In the genomic region with DNA sequence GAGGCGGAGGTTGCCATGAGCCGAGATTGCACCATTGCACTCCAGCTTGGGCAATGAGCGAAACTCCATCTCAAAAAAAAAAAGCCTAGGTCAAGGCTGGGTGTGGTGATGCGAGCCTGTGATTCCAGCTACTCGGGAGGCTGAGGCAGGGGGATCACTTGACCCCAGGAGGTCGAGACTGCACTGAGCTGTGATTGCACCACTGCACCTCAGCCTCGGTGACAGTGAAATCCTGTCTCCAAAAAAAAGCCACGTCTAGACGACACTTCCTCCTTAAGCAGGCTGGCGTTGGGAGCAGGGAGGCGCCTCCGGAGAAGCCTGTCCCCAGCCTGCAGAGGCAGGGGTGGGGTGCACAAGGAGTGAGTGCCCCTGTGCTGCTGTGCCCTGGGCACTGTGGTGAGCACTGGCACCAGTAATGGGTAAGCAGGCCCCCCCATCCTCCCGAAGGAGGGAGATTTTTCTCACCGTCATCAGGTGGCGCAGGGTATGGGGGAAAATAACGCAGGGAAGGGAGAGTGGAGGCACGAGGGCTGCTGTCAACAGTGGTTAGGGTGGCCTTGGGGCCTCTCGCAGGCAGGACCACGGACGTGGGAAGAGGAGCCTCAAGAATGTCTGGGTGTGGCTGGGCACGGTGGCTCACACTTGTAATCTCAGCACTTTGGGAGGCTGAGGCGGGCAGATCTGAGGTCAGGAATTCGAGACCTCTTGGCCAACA, we compare ENCODE assay signal across 6 cellular contexts. TPM values are rescaled to one million over a fixed set of nuclear protein-coding genes. Genes with fewer than 3 reads are reported as not detected.
DNase-seq lines count a peak whose midpoint lies in the region; ATAC-seq and TF ChIP-seq lines count a peak whose summit lies in the region.

No MANE protein-coding gene starts in this region.

- H3K27ac ChIP-seq in Panc1 (ENCODE audit: low read length), result peak overlapping the region; percentile 42; the same call in 1 of the 2 replicates

- H3K4me1 Mint-ChIP-seq in effector memory CD8-positive, alpha-beta T cell (ENCODE audit: low read depth in 2 of 2), result peaks cover 52 to 54% of the 10 kb centered on the region in 2 donors

- DNase-seq in Ammon's horn (ENCODE audit: low spot score), result peak; percentile 43
- no peak for DNase-seq in Panc1 (ENCODE audit: low read depth, low spot score)
- peak; percentile 72 to 81 (median 76) for DNase-seq in effector memory CD8-positive, alpha-beta T cell
- no peak for DNase-seq in NCI-H2227 (lab: John Stamatoyannopoulos, UW; ENCODE audit: unreplicated experiment)

- in situ Hi-C loops in Panc1 (cut with HindIII; ENCODE audit: low pct_unique_long_range_greater_than_20kb, low sequenced_read_pairs), result no loop called here

- peaks cover 12% of the 10 kb centered on the region for H3K36me3 ChIP-seq in Panc1 (ENCODE audit: control insufficient read depth, insufficient read depth, low read length)

- no peak for TF ChIP-seq CTCF in Panc1 (IDR thresholded peaks at IDR 0.05)

- ATAC-seq in Panc1 (peak; percentile 37), GM18502 (IDR thresholded peaks at IDR 0.05; ENCODE audit: poor library complexity, unreplicated experiment) (no peak), HG03097 (IDR thresholded peaks at IDR 0.05; ENCODE audit: low FRiP score, unreplicated experiment) (no peak)
- peak; percentile 76 for ATAC-seq in effector memory CD8-positive, alpha-beta T cell (replicated peaks)

- intact Hi-C loops in Panc1 (cut with micrococcal nuclease; ENCODE audit: unreplicated experiment), result no loop called here

- POLR2A ChIA-PET in Panc1 (lab: Charles Lee), result no interaction called here

- peak overlapping the region; percentile 73 to 74 for H3K4me3 Mint-ChIP-seq in effector memory CD8-positive, alpha-beta T cell

- no peaks in the 10 kb centered on the region for H3K9me3 ChIP-seq in Panc1 (ENCODE audit: control insufficient read depth, insufficient read depth, low read depth, low read length)

- no peaks in the 10 kb centered on the region for H3K9me3 Mint-ChIP-seq in effector memory CD8-positive, alpha-beta T cell

- H3K4me1 ChIP-seq in Panc1 (ENCODE audit: control insufficient read depth, insufficient read depth, low read length), result peaks cover 8% of the 10 kb centered on the region

- H3K27me3 ChIP-seq in Panc1 (ENCODE audit: control insufficient read depth, insufficient read depth, low read length), result no peaks in the 10 kb centered on the region

- no peaks in the 10 kb centered on the region for H3K27me3 Mint-ChIP-seq in effector memory CD8-positive, alpha-beta T cell

- H3K27ac Mint-ChIP-seq in effector memory CD8-positive, alpha-beta T cell, result peak overlapping the region; percentile 93 to 94

- BruUV-seq in Panc1 (replicated peaks; lab: Mats Ljungman, UMichigan), result no TSS peak

- H3K36me3 Mint-ChIP-seq in effector memory CD8-positive, alpha-beta T cell (ENCODE audit: insufficient read depth), result peaks cover 97% of the 10 kb centered on the region

- CTCF ChIA-PET in Panc1 (lab: Charles Lee), result interaction anchor here (0.6 to 0.7 kb wide), 2 partner anchors 39 to 199 kb away, joined by 3 read pairs; no protein-coding TSS in a partner anchor

- H3K4me3 ChIP-seq in Panc1 (ENCODE audit: low read depth in 2 of 2, low read length in 2 of 2), result no peak overlapping the region

RNA-seq across cellular contexts. Expression of a gene that starts 0.7 kb away (rescaled TPM):
- 12.5 TPM for total RNA-seq in Panc1 (2021; ENCODE audit: unreplicated experiment)
- 18.5 TPM for polyA plus RNA-seq in Panc1 (2012; ENCODE audit: insufficient read length)

RNA-seq across cellular contexts. Expression of a gene that starts 6.0 kb away (rescaled TPM):
- 63.3 TPM for total RNA-seq in Panc1 (2021; ENCODE audit: unreplicated experiment)
- 72.0 TPM for polyA plus RNA-seq in Panc1 (2012; ENCODE audit: insufficient read length)

RNA-seq across cellular contexts. Expression of a gene that starts 7.5 kb away (rescaled TPM):
- 233 TPM for total RNA-seq in Panc1 (2021; ENCODE audit: unreplicated experiment)
- 320 TPM for polyA plus RNA-seq in Panc1 (2012; ENCODE audit: insufficient read length)

RNA-seq across cellular contexts. Expression of a gene that starts 9.7 kb away (rescaled TPM):
- 0.74 TPM for total RNA-seq in Panc1 (2021; ENCODE audit: unreplicated experiment)
- polyA plus RNA-seq in Panc1 (2012; ENCODE audit: insufficient read length), result 0.87 TPM

RNA-seq across cellular contexts. Expression of a gene that starts 26.1 kb away (rescaled TPM):
- total RNA-seq in Panc1 (2021; ENCODE audit: unreplicated experiment), result 17.4 TPM
- 21.7 TPM for polyA plus RNA-seq in Panc1 (2012; ENCODE audit: insufficient read length)

Comparison
In these comparisons a context has a peak if more than half of its experiments do, and no peak if none do; other contexts are left out.
1. DNase-seq: peak in Ammon's horn (single experiment) and effector memory CD8-positive, alpha-beta T cell (3 of 3); none in Panc1 (single experiment) and NCI-H2227 (single experiment).
2. ATAC-seq: peak in Panc1 (single experiment) and effector memory CD8-positive, alpha-beta T cell (single experiment); none in GM18502 (single experiment) and HG03097 (single experiment).